Comparison of ENCODE assay signal across 1 cellular context in genomic region chr6:83709748-83710050, GRCh38.
TF ChIP-seq lines count a peak whose summit lies in the region.

No MANE protein-coding gene starts in this region.

TF ChIP-seq in HEK293, 187 proteins besides CTCF, POLR2A, EP300 and RAD21 (continued from another document):
- TF ChIP-seq PRDM4 (tag by site-specific recombination; IDR thresholded peaks at IDR 0.05), result no peak
- TF ChIP-seq IKZF3 (tag by site-specific recombination; IDR thresholded peaks at IDR 0.05), result no peak
- no peak for TF ChIP-seq ZNF510 (tag by site-specific recombination; IDR thresholded peaks at IDR 0.05; ENCODE audit: insufficient replicate concordance)
- no peak for TF ChIP-seq ZNF302 (tag by site-specific recombination; IDR thresholded peaks at IDR 0.05; ENCODE audit: low read depth)
